9 cellular contexts compared by ENCODE assay signal in genomic region chr21:38958940-38959685, GRCh38.
DNase-seq lines count a peak whose midpoint lies in the region; ATAC-seq and TF ChIP-seq lines count a peak whose summit lies in the region.
"Had no signal": no experiment of that assay in that cellular context is flagged by ENCODE, and none has a peak within 500 bp of the region (broad histone marks: within the 10 kb centered on the region; RNA-seq: fewer than 3 reads in every experiment).

No MANE protein-coding gene starts in this region.

- H3K36me3 ChIP-seq in esophagus squamous epithelium, result no peaks in the 10 kb centered on the region
- H3K36me3 ChIP-seq in rectal smooth muscle tissue (ENCODE audit: control insufficient read depth, insufficient read depth, low read length), result no peaks in the 10 kb centered on the region

- no peak overlapping the region for H3K9ac ChIP-seq in rectal smooth muscle tissue (ENCODE audit: low read length)

- intact Hi-C loops in esophagus squamous epithelium (cut with DNase I), result no loop called here

- no peaks in the 10 kb centered on the region for H3K27me3 ChIP-seq in esophagus squamous epithelium
- H3K27me3 ChIP-seq in rectal smooth muscle tissue (ENCODE audit: control insufficient read depth, insufficient read depth, low read length), result no peaks in the 10 kb centered on the region

- peak overlapping the region; percentile 54 to 77 (median 64) for H3K27ac ChIP-seq in esophagus squamous epithelium
- peak overlapping the region; percentile 27 for H3K27ac ChIP-seq in rectal smooth muscle tissue (ENCODE audit: low read depth, low read length)

- ATAC-seq in GM18868 (IDR thresholded peaks at IDR 0.05; ENCODE audit: unreplicated experiment), result no peak
- no peak for ATAC-seq in HG02763 (IDR thresholded peaks at IDR 0.05; ENCODE audit: unreplicated experiment)

- no peak overlapping the region for H3K4me3 ChIP-seq in esophagus squamous epithelium
- no peak overlapping the region for H3K4me3 ChIP-seq in rectal smooth muscle tissue (ENCODE audit: low read length)

- TF ChIP-seq POLR2A in esophagus squamous epithelium (IDR thresholded peaks at IDR 0.05), result no peak

- H3K4me1 ChIP-seq in esophagus squamous epithelium, result peaks cover 0 to 58% (median 21%) of the 10 kb centered on the region in 3 donors
- H3K4me1 ChIP-seq in rectal smooth muscle tissue (ENCODE audit: control insufficient read depth, insufficient read depth, low read length), result peaks cover 6% of the 10 kb centered on the region

- H3K9me3 ChIP-seq in esophagus squamous epithelium, result no peaks in the 10 kb centered on the region

- TF ChIP-seq CTCF in esophagus squamous epithelium (IDR thresholded peaks at IDR 0.05), result no peak

- WGBS in esophagus squamous epithelium, 2 donors, result 60 to 78% methylated on average over 4 of the region's 4 CpGs

- peak; percentile 67 for DNase-seq in GM03348 (ENCODE audit: low spot score)
- DNase-seq in RPMI7951 (ENCODE audit: low read depth), result peak; percentile 86
- no peak for DNase-seq in esophagus squamous epithelium (lab: John Stamatoyannopoulos, UW)
- no peak for DNase-seq in SHP77 treated with DMSO at 0.1 percent for 48 hours (lab: John Stamatoyannopoulos, UW)
- DNase-seq in NCI-H2227 treated with DMSO at 0.1 percent for 48 hours (lab: John Stamatoyannopoulos, UW), result no peak
- DNase-seq: H7 had no signal

Comparison
In these comparisons a context has a peak if more than half of its experiments do, and no peak if none do; other contexts are left out.
1. DNase-seq: peak in GM03348 (single experiment) and RPMI7951 (single experiment); none in esophagus squamous epithelium (single experiment), SHP77 treated with DMSO at 0.1 percent for 48 hours (single experiment) and NCI-H2227 treated with DMSO at 0.1 percent for 48 hours (single experiment).